10 cellular contexts compared by ENCODE assay signal in the genomic region with DNA sequence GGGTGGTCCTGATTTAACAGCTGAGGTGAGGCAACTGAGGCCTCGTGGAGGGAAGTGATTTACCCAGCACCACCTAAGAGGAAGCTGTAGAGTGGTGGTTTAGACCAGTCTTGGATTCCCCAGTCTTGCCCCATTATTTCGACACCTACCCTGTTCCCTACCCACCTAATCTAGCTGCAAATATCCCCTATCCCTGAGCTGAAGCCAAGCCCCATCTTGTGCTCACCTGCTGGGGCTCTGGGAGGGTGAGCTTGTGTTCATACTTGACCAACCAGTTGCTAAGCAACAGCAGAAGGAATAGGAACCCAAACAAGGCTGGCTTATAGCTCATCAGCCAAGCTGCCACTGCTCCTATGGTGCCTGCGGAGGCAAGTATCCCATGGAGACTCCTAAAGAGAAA. TPM values are rescaled to one million over a fixed set of nuclear protein-coding genes. Genes with fewer than 3 reads are reported as not detected.
A peak's percentile ranks its signal among the peaks of the same experiment; 100 is the strongest.
DNase-seq lines count a peak whose midpoint lies in the region; ATAC-seq, FAIRE-seq and TF ChIP-seq lines count a peak whose summit lies in the region.
"Had no signal": no experiment of that assay in that cellular context is flagged by ENCODE, and none has a peak within 500 bp of the region (broad histone marks: within the 10 kb centered on the region; RNA-seq: fewer than 3 reads in every experiment).

No MANE protein-coding gene starts in this region.

- H3K79me2 ChIP-seq in GM12878 (ENCODE audit: control insufficient read depth, insufficient read depth, low read length): no peaks in the 10 kb centered on the region
- no peaks in the 10 kb centered on the region for H3K79me2 ChIP-seq in SK-N-SH (ENCODE audit: insufficient read depth)

- SMC1A ChIA-PET in GM12878 (lab: Charles Lee; ENCODE audit: uncharacterized antibody, unreplicated experiment): interaction anchor here (1.1 kb wide), 1 partner anchor 35 kb away, joined by 3 read pairs; no protein-coding TSS in a partner anchor

- H3K4me3 ChIP-seq in GM12878: no peak overlapping the region
- no peak overlapping the region for H3K4me3 ChIP-seq in thyroid gland (replicated peaks in 1 of 3)
- no peak overlapping the region for H3K4me3 ChIP-seq in BE2C (ENCODE audit: low read depth, low read length)
- H3K4me3 ChIP-seq in SK-N-SH (ENCODE audit: low read depth in 2 of 2, low read length in 1 of 2): no peak overlapping the region

- TF ChIP-seq RAD21 in GM12878 (IDR thresholded peaks at IDR 0.05; ENCODE audit: insufficient read depth, low read depth, low read length) (no peak), SK-N-SH (IDR thresholded peaks at IDR 0.05; ENCODE audit: low read length) (no peak)

- H3K27me3 ChIP-seq in GM12878 (replicated peaks in 1 of 2; ENCODE audit: control insufficient read depth in 2 of 2, insufficient read depth in 2 of 2, low read length in 1 of 2) (no peaks in the 10 kb centered on the region), thyroid gland (no peaks in the 10 kb centered on the region), BE2C (no peaks in the 10 kb centered on the region), SK-N-SH (ENCODE audit: insufficient read depth) (no peaks in the 10 kb centered on the region)

- no peaks in the 10 kb centered on the region for H3K36me3 ChIP-seq in GM12878 (ENCODE audit: control insufficient read depth in 2 of 2, insufficient read depth in 2 of 2, low read length in 1 of 2)
- no peaks in the 10 kb centered on the region for H3K36me3 ChIP-seq in thyroid gland
- no peaks in the 10 kb centered on the region for H3K36me3 ChIP-seq in BE2C
- no peaks in the 10 kb centered on the region for H3K36me3 ChIP-seq in SK-N-SH (replicated peaks in 1 of 2; ENCODE audit: control insufficient read depth in 1 of 2, insufficient read depth in 2 of 2, low read length in 1 of 2)

- intact Hi-C loops in GM12878 (cut with micrococcal nuclease; ENCODE audit: unreplicated experiment): no loop called here
- intact Hi-C loops in thyroid gland (cut with DNase I): no loop called here

- CTCF ChIA-PET in GM12878 (lab: Yijun Ruan, JAX) (interaction anchor here (1.6 kb wide), 1 partner anchor 18 kb away, joined by 3 read pairs; no protein-coding TSS in a partner anchor), SK-N-SH (lab: Yijun Ruan, JAX) (interaction anchor here (1.2 kb wide), 1 partner anchor 171 kb away, joined by 3 read pairs; no protein-coding TSS in a partner anchor)

- FAIRE-seq in GM12878 (lab: Jason Lieb, UNC): no peak

- no peaks in the 10 kb centered on the region for H3K9me3 Mint-ChIP-seq in activated naive CD8-positive, alpha-beta T cell treated with anti-CD3 and anti-CD28 coated beads, Interleukin-2, amount 50 U/mL, for 24 hours
- H3K9me3 Mint-ChIP-seq: stimulated activated naive CD8-positive, alpha-beta T cell treated with anti-CD3 and anti-CD28 coated beads, Interleukin-15, amount 100 ng/mL, for 72 hours had no signal

- TF ChIP-seq CTCF in GM12878 (IDR thresholded peaks at IDR 0.05 in 2 of 3, conservative IDR thresholded peaks at IDR 0.05 in 1 of 3; ENCODE audit: control insufficient read depth in 2 of 3, extremely low read depth in 1 of 3, insufficient read depth in 1 of 3, low read depth in 3 of 3, low read length in 3 of 3) (no peak), thyroid gland (IDR thresholded peaks at IDR 0.05) (no peak), BE2C (IDR thresholded peaks at IDR 0.05; ENCODE audit: low read depth, low read length) (no peak), SK-N-SH (IDR thresholded peaks at IDR 0.05) (no peak)

- H3K36me3 Mint-ChIP-seq in activated naive CD8-positive, alpha-beta T cell treated with anti-CD3 and anti-CD28 coated beads, Interleukin-2, amount 50 U/mL, for 24 hours (ENCODE audit: low read depth): no peaks in the 10 kb centered on the region

- no peaks in the 10 kb centered on the region for H3K9me2 ChIP-seq in SK-N-SH

- H3K4me1 ChIP-seq in GM12878 (ENCODE audit: control insufficient read depth, insufficient read depth, low read length): peaks cover 3% of the 10 kb centered on the region; the same call in 1 of the 2 replicates
- peaks cover 0 to 4% of the 10 kb centered on the region in 2 donors for H3K4me1 ChIP-seq in thyroid gland
- H3K4me1 ChIP-seq in BE2C: no peaks in the 10 kb centered on the region
- H3K4me1 ChIP-seq in SK-N-SH (ENCODE audit: control insufficient read depth in 1 of 2, insufficient read depth in 2 of 2, low read depth in 1 of 2, low read length in 1 of 2): no peaks in the 10 kb centered on the region

- H2AFZ ChIP-seq in GM12878 (ENCODE audit: control insufficient read depth, low read depth, low read length): no peak overlapping the region
- H2AFZ ChIP-seq in SK-N-SH (ENCODE audit: low read depth): no peak overlapping the region

- TF ChIP-seq EP300 in GM12878 (IDR thresholded peaks at IDR 0.05; ENCODE audit: borderline replicate concordance in 1 of 2, control insufficient read depth in 1 of 2, low read depth in 2 of 2, low read length in 2 of 2): no peak
- no peak for TF ChIP-seq EP300 in SK-N-SH (IDR thresholded peaks at IDR 0.05; ENCODE audit: borderline replicate concordance in 1 of 2, low read depth in 1 of 2, low read length in 1 of 2)

- RAD21 ChIA-PET in GM12878 (lab: Charles Lee; ENCODE audit: unreplicated experiment): no interaction called here

- 57% methylated on average over 3 of the region's 3 CpGs for WGBS in GM12878 (ENCODE audit: insufficient coverage, insufficient replicate concordance, low lambda C conversion rate, missing lambda C conversion rate)
- 49 to 67% methylated on average over 3 of the region's 3 CpGs for WGBS in thyroid gland, 2 donors
- 74% methylated on average over 2 of the region's 3 CpGs for WGBS in SK-N-SH (ENCODE audit: low lambda C conversion rate)

- H3F3A ChIP-seq in SK-N-SH (replicated peaks; ENCODE audit: insufficient read depth): peaks cover 2% of the 10 kb centered on the region

- no peak overlapping the region for H3K27ac Mint-ChIP-seq in activated naive CD8-positive, alpha-beta T cell treated with anti-CD3 and anti-CD28 coated beads, Interleukin-2, amount 50 U/mL, for 24 hours
- H3K27ac Mint-ChIP-seq: stimulated activated naive CD8-positive, alpha-beta T cell treated with anti-CD3 and anti-CD28 coated beads, Interleukin-15, amount 100 ng/mL, for 72 hours had no signal

- no TSS peak for BruUV-seq in GM12878 (replicated peaks; lab: Mats Ljungman, UMichigan)

- peak; percentile 47 for DNase-seq in SIG-M5 treated with dmso at 0.1 percent for 504 hours (lab: John Stamatoyannopoulos, UW; ENCODE audit: unreplicated experiment)
- no peak for DNase-seq in SIG-M5 (lab: John Stamatoyannopoulos, UW)
- DNase-seq in NCI-H345 treated with DMSO at 0.1 percent for 48 hours (lab: John Stamatoyannopoulos, UW; ENCODE audit: unreplicated experiment): peak; percentile 89
- DNase-seq in GM12878 (ENCODE audit: low read depth, low spot score): no peak
- peak; percentile 15 to 22 for DNase-seq in thyroid gland
- DNase-seq in activated naive CD8-positive, alpha-beta T cell treated with anti-CD3 and anti-CD28 coated beads, Interleukin-2, amount 50 U/mL, for 24 hours: no peak
- DNase-seq in BE2C: no peak
- DNase-seq in SK-N-SH: no peak
- DNase-seq: stimulated activated naive CD8-positive, alpha-beta T cell treated with anti-CD3 and anti-CD28 coated beads, Interleukin-15, amount 100 ng/mL, for 72 hours had no signal

- peak; percentile 70 for ATAC-seq in GM12878
- no peak for ATAC-seq in activated naive CD8-positive, alpha-beta T cell treated with anti-CD3 and anti-CD28 coated beads, Interleukin-2, amount 50 U/mL, for 24 hours
- ATAC-seq: stimulated activated naive CD8-positive, alpha-beta T cell treated with anti-CD3 and anti-CD28 coated beads, Interleukin-15, amount 100 ng/mL, for 72 hours had no signal

- H3K9me3 ChIP-seq in GM12878 (replicated peaks; ENCODE audit: control insufficient read depth, insufficient read depth, low read length): no peaks in the 10 kb centered on the region
- H3K9me3 ChIP-seq in thyroid gland: no peaks in the 10 kb centered on the region
- H3K9me3 ChIP-seq in BE2C: no peaks in the 10 kb centered on the region
- no peaks in the 10 kb centered on the region for H3K9me3 ChIP-seq in SK-N-SH

- in situ Hi-C loops in GM12878 (cut with MboI): no loop called here

- POLR2A ChIA-PET in GM12878 (lab: Charles Lee): interaction anchor here (0.6 kb wide), 1 partner anchor 36 kb away, joined by 4 read pairs; no protein-coding TSS in a partner anchor
- POLR2A ChIA-PET in SK-N-SH (lab: Yijun Ruan, JAX): no interaction called here

- peaks cover 6% of the 10 kb centered on the region for H3K4me1 Mint-ChIP-seq in activated naive CD8-positive, alpha-beta T cell treated with anti-CD3 and anti-CD28 coated beads, Interleukin-2, amount 50 U/mL, for 24 hours

- no peak overlapping the region for H3K4me3 Mint-ChIP-seq in activated naive CD8-positive, alpha-beta T cell treated with anti-CD3 and anti-CD28 coated beads, Interleukin-2, amount 50 U/mL, for 24 hours
- H3K4me3 Mint-ChIP-seq: stimulated activated naive CD8-positive, alpha-beta T cell treated with anti-CD3 and anti-CD28 coated beads, Interleukin-15, amount 100 ng/mL, for 72 hours had no signal

- H3K27ac ChIP-seq in GM12878 (ENCODE audit: control insufficient read depth, insufficient read depth) (no peak overlapping the region), thyroid gland (no peak overlapping the region), SK-N-SH (ENCODE audit: low read depth in 2 of 2, low read length in 1 of 2) (no peak overlapping the region)
- H3K27ac ChIP-seq: 22Rv1 had no signal

- H4K20me1 ChIP-seq in GM12878 (ENCODE audit: control insufficient read depth, insufficient read depth): no peaks in the 10 kb centered on the region
- H4K20me1 ChIP-seq in SK-N-SH (ENCODE audit: insufficient read depth): no peaks in the 10 kb centered on the region

- H3K9ac ChIP-seq in GM12878 (ENCODE audit: control insufficient read depth, insufficient read depth, low read length): no peak overlapping the region
- no peak overlapping the region for H3K9ac ChIP-seq in SK-N-SH

- H3K27me3 Mint-ChIP-seq in activated naive CD8-positive, alpha-beta T cell treated with anti-CD3 and anti-CD28 coated beads, Interleukin-2, amount 50 U/mL, for 24 hours: no peaks in the 10 kb centered on the region
- H3K27me3 Mint-ChIP-seq: stimulated activated naive CD8-positive, alpha-beta T cell treated with anti-CD3 and anti-CD28 coated beads, Interleukin-15, amount 100 ng/mL, for 72 hours had no signal

- no peak for TF ChIP-seq POLR2A in GM12878 (IDR thresholded peaks at IDR 0.05; ENCODE audit: low read depth, low read length)
- no peak for TF ChIP-seq POLR2A in thyroid gland (IDR thresholded peaks at IDR 0.05)

- H3K4me2 ChIP-seq in GM12878 (ENCODE audit: control insufficient read depth, insufficient read depth) (no peak overlapping the region), SK-N-SH (no peak overlapping the region)

RNA-seq across cellular contexts. Expression of a gene that starts 2.0 kb away (rescaled TPM):
- not detected in 2 replicates for total RNA-seq in GM12878 (2013; cell fraction: nucleolus; rRNA removed)
- total RNA-seq in GM12878 (2014; rRNA removed): not detected in 2 replicates
- not detected in 2 replicates for total RNA-seq in GM12878 (2014; rRNA removed; fragmentation: Illumina TruSeq; extraction: Trizol)
- not detected in 2 replicates for total RNA-seq in GM12878 (2021)
- polyA plus RNA-seq in GM12878 (2011; ENCODE audit: low read depth): not detected
- 0.23 TPM in 1 of 2 replicates, not detected in the other for polyA plus RNA-seq in GM12878 (2011; rRNA removed)
- polyA plus RNA-seq in GM12878 (2011; cell fraction: cytosol; rRNA removed): not detected in 2 replicates
- not detected in 2 replicates for polyA plus RNA-seq in GM12878 (2011; cell fraction: nucleus; rRNA removed)
- not detected in 2 replicates for polyA plus RNA-seq in GM12878 (2012)
- not detected in 2 replicates for polyA plus RNA-seq in GM12878 (2014; fragmentation: Illumina TruSeq; extraction: Trizol)
- polyA plus RNA-seq in GM12878 (2014; fragmentation: Nextera tagmentation; extraction: Ambion mirVana): under 1 TPM in 1 of 2 experiments, not detected in 1; 0.42 TPM
- not detected in 2 replicates for polyA plus RNA-seq in GM12878 (2014; rRNA removed)
- under 1 TPM in 1 of 2 experiments, not detected in 1; 0.48 TPM for polyA plus RNA-seq in GM12878 (2016; fragmentation: Nextera tagmentation; extraction: Ambion mirVana)
- polyA minus RNA-seq in GM12878 (2011; rRNA and poly(A)+ RNA removed): not detected in 2 replicates
- polyA minus RNA-seq in GM12878 (2011; cell fraction: cytosol; rRNA and poly(A)+ RNA removed): not detected in 2 replicates
- not detected in 2 replicates for polyA minus RNA-seq in GM12878 (2011; cell fraction: nucleus; rRNA and poly(A)+ RNA removed)
- total RNA-seq in thyroid gland: not detected
- not detected for polyA plus RNA-seq in BE2C (2012; ENCODE audit: insufficient read depth, insufficient read length, low read depth)
- polyA plus RNA-seq in SK-N-SH (2012; rRNA removed): 0.20 TPM in 1 of 2 replicates, not detected in the other
- not detected in 2 replicates for polyA plus RNA-seq in SK-N-SH (2012; cell fraction: cytosol; rRNA removed)
- polyA plus RNA-seq in SK-N-SH (2012; cell fraction: nucleus; rRNA removed): 0.39 and 0.59 TPM in 2 replicates

RNA-seq across cellular contexts. Expression of a gene that starts 5.6 kb away (rescaled TPM):
- total RNA-seq in GM12878 (2013; cell fraction: nucleolus; rRNA removed): 72.1 and 74.4 TPM in 2 replicates
- total RNA-seq in GM12878 (2014; rRNA removed): 118 and 139 TPM in 2 replicates
- 111 and 117 TPM in 2 replicates for total RNA-seq in GM12878 (2014; rRNA removed; fragmentation: Illumina TruSeq; extraction: Trizol)
- total RNA-seq in GM12878 (2021): 109 and 110 TPM in 2 replicates
- 39.2 TPM for polyA plus RNA-seq in GM12878 (2011; ENCODE audit: low read depth)
- 86.4 and 94.7 TPM in 2 replicates for polyA plus RNA-seq in GM12878 (2011; rRNA removed)
- polyA plus RNA-seq in GM12878 (2011; cell fraction: cytosol; rRNA removed): 97.2 and 102 TPM in 2 replicates
- polyA plus RNA-seq in GM12878 (2011; cell fraction: nucleus; rRNA removed): 78.2 and 85.4 TPM in 2 replicates
- polyA plus RNA-seq in GM12878 (2012): 51.7 and 59.6 TPM in 2 replicates
- polyA plus RNA-seq in GM12878 (2014; fragmentation: Illumina TruSeq; extraction: Trizol): 103 and 113 TPM in 2 replicates
- 10 to 100 TPM; 39.2 to 59.5 TPM for polyA plus RNA-seq in GM12878 (2014; fragmentation: Nextera tagmentation; extraction: Ambion mirVana)
- polyA plus RNA-seq in GM12878 (2014; rRNA removed): 99.6 and 108 TPM in 2 replicates
- polyA plus RNA-seq in GM12878 (2016; fragmentation: Nextera tagmentation; extraction: Ambion mirVana): 10 to 100 TPM; 75.1 to 90.2 TPM
- 114 and 151 TPM in 2 replicates for polyA minus RNA-seq in GM12878 (2011; rRNA and poly(A)+ RNA removed)
- 25.0 and 27.3 TPM in 2 replicates for polyA minus RNA-seq in GM12878 (2011; cell fraction: cytosol; rRNA and poly(A)+ RNA removed)
- polyA minus RNA-seq in GM12878 (2011; cell fraction: nucleus; rRNA and poly(A)+ RNA removed): 21.6 and 29.2 TPM in 2 replicates
- 10 to 100 TPM; 56.2 to 70.0 (median 65.2) TPM for total RNA-seq in thyroid gland
- polyA plus RNA-seq in BE2C (2012; ENCODE audit: insufficient read depth, insufficient read length, low read depth): 53.9 TPM
- 71.0 and 78.5 TPM in 2 replicates for polyA plus RNA-seq in SK-N-SH (2012; rRNA removed)
- 69.1 and 70.9 TPM in 2 replicates for polyA plus RNA-seq in SK-N-SH (2012; cell fraction: cytosol; rRNA removed)
- polyA plus RNA-seq in SK-N-SH (2012; cell fraction: nucleus; rRNA removed): 76.0 and 95.0 TPM in 2 replicates

RNA-seq across cellular contexts. Expression of a gene that starts 41.0 kb away (rescaled TPM):
- total RNA-seq in GM12878 (2013; cell fraction: nucleolus; rRNA removed): not detected in 2 replicates
- total RNA-seq in GM12878 (2014; rRNA removed) (not detected in 2 replicates), GM12878 (2014; rRNA removed; fragmentation: Illumina TruSeq; extraction: Trizol) (not detected in 2 replicates), GM12878 (2021) (not detected in 2 replicates), thyroid gland (not detected)
- polyA plus RNA-seq in GM12878 (2011; ENCODE audit: low read depth): not detected
- polyA plus RNA-seq in GM12878 (2011; rRNA removed) (not detected in 2 replicates), GM12878 (2014; fragmentation: Illumina TruSeq; extraction: Trizol) (not detected in 2 replicates), GM12878 (2014; fragmentation: Nextera tagmentation; extraction: Ambion mirVana) (not detected), GM12878 (2014; rRNA removed) (0.08 TPM in 1 of 2 replicates, not detected in the other), GM12878 (2016; fragmentation: Nextera tagmentation; extraction: Ambion mirVana) (not detected), SK-N-SH (2012; rRNA removed) (not detected in 2 replicates)
- not detected in 2 replicates for polyA plus RNA-seq in GM12878 (2011; cell fraction: cytosol; rRNA removed)
- not detected in 2 replicates for polyA plus RNA-seq in GM12878 (2011; cell fraction: nucleus; rRNA removed)
- not detected in 2 replicates for polyA plus RNA-seq in GM12878 (2012)
- not detected in 2 replicates for polyA minus RNA-seq in GM12878 (2011; rRNA and poly(A)+ RNA removed)
- not detected in 2 replicates for polyA minus RNA-seq in GM12878 (2011; cell fraction: cytosol; rRNA and poly(A)+ RNA removed)
- not detected in 2 replicates for polyA minus RNA-seq in GM12878 (2011; cell fraction: nucleus; rRNA and poly(A)+ RNA removed)
- not detected for polyA plus RNA-seq in BE2C (2012; ENCODE audit: insufficient read depth, insufficient read length, low read depth)
- polyA plus RNA-seq in SK-N-SH (2012; cell fraction: cytosol; rRNA removed): not detected in 2 replicates
- not detected in 2 replicates for polyA plus RNA-seq in SK-N-SH (2012; cell fraction: nucleus; rRNA removed)

Comparison
In these comparisons a context has a peak if more than half of its experiments do, and no peak if none do; other contexts are left out.
1. DNase-seq: peak in SIG-M5 treated with dmso at 0.1 percent for 504 hours (single experiment), NCI-H345 treated with DMSO at 0.1 percent for 48 hours (single experiment) and thyroid gland (2 of 2); none in SIG-M5 (single experiment), GM12878 (single experiment), activated naive CD8-positive, alpha-beta T cell treated with anti-CD3 and anti-CD28 coated beads, Interleukin-2, amount 50 U/mL, for 24 hours (single experiment), BE2C (single experiment) and SK-N-SH (single experiment).